8 cellular contexts compared by ENCODE assay signal in genomic region chr12:106753526-106753925, GRCh38. TPM values are rescaled to one million over a fixed set of nuclear protein-coding genes. Genes with fewer than 3 reads are reported as not detected.
DNase-seq lines count a peak whose midpoint lies in the region; ATAC-seq and TF ChIP-seq lines count a peak whose summit lies in the region.

No MANE protein-coding gene starts in this region.

- peak overlapping the region; percentile 77 to 84 for H3K27ac Mint-ChIP-seq in T-cell

- POLR2A ChIA-PET in T-cell (lab: Charles Lee) = interaction anchor here (0.6 kb wide), 3 partner anchors 97 to 136 kb away, joined by 3 read pairs; no protein-coding TSS in a partner anchor
- POLR2A ChIA-PET in HEK293T (lab: Yijun Ruan, JAX) = no interaction called here

- H3K4me1 Mint-ChIP-seq in T-cell = peaks cover 30 to 44% (median 37%) of the 10 kb centered on the region in 3 donors

- DNase-seq in T-cell = peak in 32 of 34 experiments; percentile 15 to 58 (median 34)
- DNase-seq in epithelial cell of esophagus (ENCODE audit: low read depth) = peak; percentile 22
- DNase-seq in DMS153 treated with DMSO at 0.1 percent for 48 hours (lab: John Stamatoyannopoulos, UW; ENCODE audit: unreplicated experiment) = no peak
- no peak for DNase-seq in HEK293T (ENCODE audit: extremely low spot score)
- DNase-seq in HT-29 (ENCODE audit: low spot score) = no peak
- no peak for DNase-seq in A172 (ENCODE audit: low spot score)

- H3K36me3 Mint-ChIP-seq in T-cell = no peaks in the 10 kb centered on the region

- no peak for TF ChIP-seq CTCF in epithelial cell of esophagus (IDR thresholded peaks at IDR 0.05; ENCODE audit: insufficient read depth, low read depth, low read length, missing control alignments)

- no peak overlapping the region for H3K4me3 ChIP-seq in epithelial cell of esophagus (ENCODE audit: low read length)

- peak overlapping the region; percentile 21 to 70 (median 52) for H3K4me3 Mint-ChIP-seq in T-cell

- CTCF ChIA-PET in T-cell (lab: Charles Lee) = interaction anchor here in 1 of 2 donors (0.6 to 1.6 kb wide), 3 partner anchors 13 to 19 kb away, joined by 3 to 5 read pairs (median 5); no protein-coding TSS in a partner anchor
- CTCF ChIA-PET in HEK293T (lab: Yijun Ruan, JAX) = no interaction called here

- peak; percentile 96 for ATAC-seq in GM18873 (IDR thresholded peaks at IDR 0.05; ENCODE audit: low FRiP score, unreplicated experiment)
- ATAC-seq in HG02981 (IDR thresholded peaks at IDR 0.05; ENCODE audit: unreplicated experiment) = peak; percentile 92
- ATAC-seq in T-cell (replicated peaks in 1 of 4) = peak; percentile 97 to 98 (median 98)

- peaks cover 0 to 4% (median 4%) of the 10 kb centered on the region in 3 donors for H3K9me3 Mint-ChIP-seq in T-cell

- H3K27me3 Mint-ChIP-seq in T-cell = no peaks in the 10 kb centered on the region

TF ChIP-seq in HEK293T, 16 proteins besides CTCF, POLR2A, EP300 and RAD21:
- TF ChIP-seq FOXM1 (IDR thresholded peaks at IDR 0.05; ENCODE audit: borderline replicate concordance) = no peak
- TF ChIP-seq SUZ12 (IDR thresholded peaks at IDR 0.05) = no peak
- no peak for TF ChIP-seq BHLHE40 (IDR thresholded peaks at IDR 0.05; ENCODE audit: borderline replicate concordance)
- no peak for TF ChIP-seq ELF4 (IDR thresholded peaks at IDR 0.05)
- TF ChIP-seq CTBP1 (IDR thresholded peaks at IDR 0.05; ENCODE audit: borderline replicate concordance) = no peak
- TF ChIP-seq ARNT (IDR thresholded peaks at IDR 0.05) = no peak
- TF ChIP-seq, protein P1, sequence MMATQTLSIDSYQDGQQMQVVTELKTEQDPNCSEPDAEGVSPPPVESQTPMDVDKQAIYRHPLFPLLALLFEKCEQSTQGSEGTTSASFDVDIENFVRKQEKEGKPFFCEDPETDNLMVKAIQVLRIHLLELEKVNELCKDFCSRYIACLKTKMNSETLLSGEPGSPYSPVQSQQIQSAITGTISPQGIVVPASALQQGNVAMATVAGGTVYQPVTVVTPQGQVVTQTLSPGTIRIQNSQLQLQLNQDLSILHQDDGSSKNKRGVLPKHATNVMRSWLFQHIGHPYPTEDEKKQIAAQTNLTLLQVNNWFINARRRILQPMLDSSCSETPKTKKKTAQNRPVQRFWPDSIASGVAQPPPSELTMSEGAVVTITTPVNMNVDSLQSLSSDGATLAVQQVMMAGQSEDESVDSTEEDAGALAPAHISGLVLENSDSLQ (IDR thresholded peaks at IDR 0.05) = no peak
- TF ChIP-seq LEF1 (IDR thresholded peaks at IDR 0.05; ENCODE audit: borderline replicate concordance) = no peak
- TF ChIP-seq FOXK2 (IDR thresholded peaks at IDR 0.05) = no peak

RNA-seq across cellular contexts. Expression of gene RIC8B, which starts 21.0 kb away (rescaled TPM):
- 10 to 100 TPM; 12.9 to 16.7 (median 13.9) TPM for total RNA-seq in T-cell
- total RNA-seq in HT-29 (2014; rRNA removed; shearing (Covaris generic)) = 3.2 and 4.3 TPM in 2 replicates
- 11.3 and 20.7 TPM in 2 replicates for total RNA-seq in A172 (2014; rRNA removed; shearing (Covaris generic))

Comparison
In these comparisons a context has a peak if more than half of its experiments do, and no peak if none do; other contexts are left out.
1. DNase-seq: peak in T-cell (32 of 34) and epithelial cell of esophagus (single experiment); none in DMS153 treated with DMSO at 0.1 percent for 48 hours (single experiment), HEK293T (single experiment), HT-29 (single experiment) and A172 (single experiment).
2. Peak in every context shown above with its lines, with median percentiles within 50 percentile points of each other: ATAC-seq.